11 cellular contexts compared by ENCODE assay signal in genomic region chr10:112373912-112374338, GRCh38. TPM values are rescaled to one million over a fixed set of nuclear protein-coding genes. Genes with fewer than 3 reads are reported as not detected.
DNase-seq lines count a peak whose midpoint lies in the region; ATAC-seq and TF ChIP-seq lines count a peak whose summit lies in the region.
"Had no signal": no experiment of that assay in that cellular context is flagged by ENCODE, and none has a peak within 500 bp of the region (broad histone marks: within the 10 kb centered on the region; RNA-seq: fewer than 3 reads in every experiment).

Gene ACSL5 (plus strand): TSS chr10:112374116. CDS start chr10:112394947, 20,831 bp downstream.

- no peak within 1 kb of the TSS for H2BK20ac ChIP-seq in IMR-90 (ENCODE audit: low read depth, low read length)

- H3K36me3 Mint-ChIP-seq in natural killer cell treated with Interleukin-12 subunit alpha and Interleukin-12 subunit beta and Interleukin-15 and Interleukin-18, amount 100 ng/mL, for 72 hours: peaks cover 17% of the 10 kb centered on the region
- H3K36me3 Mint-ChIP-seq: neural progenitor cell had no signal

- H2BK5ac ChIP-seq in IMR-90 (ENCODE audit: low read depth, low read length, poor library complexity, severe bottlenecking): no peak within 1 kb of the TSS

- H3K79me1 ChIP-seq in IMR-90 (ENCODE audit: low read depth in 1 of 2, low read length in 2 of 2): no peaks in the 10 kb centered on the region

- H3K9me3 ChIP-seq in BLaER1 treated with 17β-estradiol and CSF1 and Interleukin-3, amounts not matched to agents 10 nM and 100 nM (replicated peaks in 1 of 11): peaks cover 0 to 30% (median 17%) of the 10 kb centered on the region in 11 experiments; a peak in 15 of 22 replicates
- H3K9me3 ChIP-seq in IMR-90 (ENCODE audit: control insufficient read depth, insufficient read depth, low read length): no peaks in the 10 kb centered on the region

- 0 out of 4 replicates have a peak within 1 kb of the TSS, but pooled peaks of 1 of the 2 experiments have one; percentile 90 for H4K8ac ChIP-seq in IMR-90 (ENCODE audit: low read depth in 2 of 2, low read length in 2 of 2)

- H2AFZ ChIP-seq in IMR-90 (replicated peaks; ENCODE audit: low read length, poor library complexity): peak within 1 kb of the TSS; percentile 97
- H2AFZ ChIP-seq: neural progenitor cell had no signal

- H3K4ac ChIP-seq in IMR-90 (ENCODE audit: low read depth, low read length): no peak within 1 kb of the TSS

- TF ChIP-seq CTCF in IMR-90 (conservative IDR thresholded peaks at IDR 0.05; ENCODE audit: low read depth, low read length) (no peak), coronary artery (IDR thresholded peaks at IDR 0.05) (no peak)

- no peak within 1 kb of the TSS for H2BK120ac ChIP-seq in IMR-90 (ENCODE audit: low read depth, low read length)

- no peak within 1 kb of the TSS for H2AK5ac ChIP-seq in IMR-90 (ENCODE audit: low read depth, low read length)

- H3K9me3 Mint-ChIP-seq in natural killer cell treated with Interleukin-12 subunit alpha and Interleukin-12 subunit beta and Interleukin-15 and Interleukin-18, amount 100 ng/mL, for 72 hours: peaks cover 2% of the 10 kb centered on the region

- H4K91ac ChIP-seq in IMR-90 (ENCODE audit: insufficient read depth, low read depth, low read length): no peak within 1 kb of the TSS

- no peak within 1 kb of the TSS for H3K18ac ChIP-seq in IMR-90 (ENCODE audit: low read depth, low read length)

- no peaks in the 10 kb centered on the region for H3K27me3 Mint-ChIP-seq in natural killer cell treated with Interleukin-12 subunit alpha and Interleukin-12 subunit beta and Interleukin-15 and Interleukin-18, amount 100 ng/mL, for 72 hours

- TF ChIP-seq POLR2A in IMR-90 (IDR thresholded peaks at IDR 0.05; ENCODE audit: low read depth, low read length): no peak

- no peak within 1 kb of the TSS for H3K23ac ChIP-seq in IMR-90 (ENCODE audit: low read depth, low read length)

- peak within 1 kb of the TSS in 10 of 11 experiments; percentile 83 to 94 (median 91); a peak in 17 of 22 replicates for H3K9ac ChIP-seq in BLaER1 treated with 17β-estradiol and CSF1 and Interleukin-3, amounts not matched to agents 10 nM and 100 nM
- no peak within 1 kb of the TSS for H3K9ac ChIP-seq in IMR-90 (ENCODE audit: low read depth, low read length)
- H3K9ac ChIP-seq: neural progenitor cell had no signal

- peaks cover 28 to 46% (median 35%) of the 10 kb centered on the region in 10 experiments for H3K4me1 ChIP-seq in BLaER1 treated with 17β-estradiol and CSF1 and Interleukin-3, amounts not matched to agents 10 nM and 100 nM
- H3K4me1 ChIP-seq in IMR-90 (ENCODE audit: control insufficient read depth, insufficient read depth, low read length): peaks cover 15% of the 10 kb centered on the region
- H3K4me1 ChIP-seq: neural progenitor cell had no signal

- H3K14ac ChIP-seq in IMR-90 (replicated peaks; ENCODE audit: low read depth, low read length): no peak within 1 kb of the TSS

- no peak within 1 kb of the TSS for H3K4me3 ChIP-seq in BLaER1 treated with 17β-estradiol and CSF1 and Interleukin-3, amounts not matched to agents 10 nM and 100 nM
- H3K4me3 ChIP-seq in IMR-90 (ENCODE audit: insufficient read depth, low read depth, low read length) (no peak within 1 kb of the TSS), coronary artery (no peak within 1 kb of the TSS)
- H3K4me3 ChIP-seq: neural progenitor cell had no signal

- POLR2A ChIA-PET in IMR-90 (lab: Charles Lee; ENCODE audit: unreplicated experiment): no interaction called here

- peaks cover 10% of the 10 kb centered on the region; the same call in 1 of the 2 replicates for H3K9me1 ChIP-seq in IMR-90 (ENCODE audit: insufficient read depth, low read length)

- DNase-seq in IMR-90 (no peak), coronary artery (ENCODE audit: low spot score) (peak; percentile 57), SIG-M5 (lab: John Stamatoyannopoulos, UW) (no peak)
- no peak for DNase-seq in natural killer cell treated with Interleukin-12 subunit alpha and Interleukin-12 subunit beta and Interleukin-15 and Interleukin-18, amount 100 ng/mL, for 72 hours (ENCODE audit: low spot score)
- DNase-seq: COR-L47, NCI-H1105 treated with DMSO at 0.1 percent for 48 hours had no signal

- peak within 1 kb of the TSS; percentile 15 for H2AK9ac ChIP-seq in IMR-90 (replicated peaks; ENCODE audit: low read depth, low read length, poor library complexity)

- dilution Hi-C loops in IMR-90 (cut with HindIII; ENCODE audit: low sequenced_read_pairs, unreplicated experiment): no loop called here

- H4K5ac ChIP-seq in IMR-90 (ENCODE audit: low read depth, low read length): no peak within 1 kb of the TSS

- H2BK15ac ChIP-seq in IMR-90 (ENCODE audit: low read depth, low read length): no peak within 1 kb of the TSS

- ATAC-seq in IMR-90 (ENCODE audit: low read depth): no peak
- ATAC-seq in natural killer cell treated with Interleukin-12 subunit alpha and Interleukin-12 subunit beta and Interleukin-15 and Interleukin-18, amount 100 ng/mL, for 72 hours: no peak
- no peak for ATAC-seq in GM18873 (IDR thresholded peaks at IDR 0.05; ENCODE audit: low FRiP score, unreplicated experiment)
- no peak for ATAC-seq in HG02678 (IDR thresholded peaks at IDR 0.05; ENCODE audit: unreplicated experiment)
- no peak for ATAC-seq in GM21360 (IDR thresholded peaks at IDR 0.05; ENCODE audit: unreplicated experiment)

- BruUV-seq in IMR-90 (replicated peaks; lab: Mats Ljungman, UMichigan): no TSS peak

- H3K56ac ChIP-seq in IMR-90 (ENCODE audit: extremely low read depth, insufficient read depth, low read length): no peak within 1 kb of the TSS

- peak within 1 kb of the TSS; percentile 88 to 96 (median 93) for H3K27ac ChIP-seq in BLaER1 treated with 17β-estradiol and CSF1 and Interleukin-3, amounts not matched to agents 10 nM and 100 nM
- H3K27ac ChIP-seq in IMR-90 (ENCODE audit: insufficient read depth, low read length) (no peak within 1 kb of the TSS), coronary artery (no peak within 1 kb of the TSS)
- H3K27ac ChIP-seq: neural progenitor cell had no signal

- intact Hi-C loops in IMR-90 (cut with micrococcal nuclease): no loop called here

- TF ChIP-seq RAD21 in IMR-90 (IDR thresholded peaks at IDR 0.05; ENCODE audit: low read length): no peak

- H3K36me3 ChIP-seq in BLaER1 treated with 17β-estradiol and CSF1 and Interleukin-3, amounts not matched to agents 10 nM and 100 nM: peaks cover 0 to 7% (median 0%) of the 10 kb centered on the region in 11 experiments; a peak in 4 of 22 replicates
- H3K36me3 ChIP-seq in IMR-90 (ENCODE audit: control insufficient read depth, insufficient read depth, low read length): no peaks in the 10 kb centered on the region
- H3K36me3 ChIP-seq: neural progenitor cell had no signal

- peaks cover 44 to 45% of the 10 kb centered on the region in 2 donors for H3K4me1 Mint-ChIP-seq in natural killer cell treated with Interleukin-12 subunit alpha and Interleukin-12 subunit beta and Interleukin-15 and Interleukin-18, amount 100 ng/mL, for 72 hours (ENCODE audit: low read depth in 2 of 2)

- peak within 1 kb of the TSS; percentile 99 to 100 for H3K27ac Mint-ChIP-seq in natural killer cell treated with Interleukin-12 subunit alpha and Interleukin-12 subunit beta and Interleukin-15 and Interleukin-18, amount 100 ng/mL, for 72 hours

- H3K27me3 ChIP-seq in BLaER1 treated with 17β-estradiol and CSF1 and Interleukin-3, amounts not matched to agents 10 nM and 100 nM: no peaks in the 10 kb centered on the region
- no peaks in the 10 kb centered on the region for H3K27me3 ChIP-seq in IMR-90 (ENCODE audit: control insufficient read depth, insufficient read depth, low read length)
- H3K27me3 ChIP-seq: neural progenitor cell had no signal

- in situ Hi-C loops in IMR-90 (cut with MboI; ENCODE audit: low sequenced_read_pairs): no loop called here

- CTCF ChIA-PET in IMR-90 (lab: Yijun Ruan, JAX): no interaction called here

- no CpG with 5 or more reads among the region's 4 CpGs for WGBS in IMR-90 (ENCODE audit: extremely low coverage in 2 of 2, insufficient read length in 1 of 2), 2 experiments

- peak within 1 kb of the TSS; percentile 97 for H3K4me3 Mint-ChIP-seq in natural killer cell treated with Interleukin-12 subunit alpha and Interleukin-12 subunit beta and Interleukin-15 and Interleukin-18, amount 100 ng/mL, for 72 hours

- peak within 1 kb of the TSS; percentile 83 to 99 (median 93) for H3K4me2 ChIP-seq in BLaER1 treated with 17β-estradiol and CSF1 and Interleukin-3, amounts not matched to agents 10 nM and 100 nM
- no peak within 1 kb of the TSS for H3K4me2 ChIP-seq in IMR-90 (ENCODE audit: low read depth, low read length)
- H3K4me2 ChIP-seq: neural progenitor cell had no signal

- H4K20me1 ChIP-seq in BLaER1 treated with 17β-estradiol and CSF1 and Interleukin-3, amounts not matched to agents 10 nM and 100 nM: no peaks in the 10 kb centered on the region
- H4K20me1 ChIP-seq in IMR-90 (ENCODE audit: insufficient read depth, low read length): no peaks in the 10 kb centered on the region

TF ChIP-seq in IMR-90, 13 proteins besides CTCF, POLR2A, EP300 and RAD21 (continues in another document):
- TF ChIP-seq USF2 (IDR thresholded peaks at IDR 0.05; ENCODE audit: low read depth, low read length): no peak
- no peak for TF ChIP-seq NFE2L2 (IDR thresholded peaks at IDR 0.05; ENCODE audit: low read depth, low read length)
- TF ChIP-seq FOS (IDR thresholded peaks at IDR 0.05; ENCODE audit: low read depth, low read length): no peak
- TF ChIP-seq RFX5 (IDR thresholded peaks at IDR 0.05; ENCODE audit: low read depth, low read length): no peak
- no peak for TF ChIP-seq CEBPB (IDR thresholded peaks at IDR 0.05; ENCODE audit: low read depth, low read length)
- no peak for TF ChIP-seq MAZ (IDR thresholded peaks at IDR 0.05; ENCODE audit: borderline replicate concordance, low read depth, low read length)
- no peak for TF ChIP-seq MAFK (IDR thresholded peaks at IDR 0.05; ENCODE audit: low read depth, low read length)
- no peak for TF ChIP-seq RCOR1 (IDR thresholded peaks at IDR 0.05; ENCODE audit: insufficient replicate concordance, low read length)
- TF ChIP-seq BHLHE40 (IDR thresholded peaks at IDR 0.05; ENCODE audit: low read depth, low read length): no peak
- no peak for TF ChIP-seq SMC3 (IDR thresholded peaks at IDR 0.05; ENCODE audit: low read depth, low read length)

RNA-seq across cellular contexts. Expression of gene ACSL5, which starts in this region (rescaled TPM):
- total RNA-seq in IMR-90 (2012; rRNA removed): 1.1 and 1.3 TPM in 2 replicates
- polyA plus RNA-seq in IMR-90 (2012; rRNA removed): 0.86 and 0.87 TPM in 2 replicates
- polyA plus RNA-seq in IMR-90 (2012; cell fraction: cytosol; rRNA removed): 0.31 and 0.43 TPM in 2 replicates
- polyA plus RNA-seq in IMR-90 (2012; cell fraction: nucleus; rRNA removed; ENCODE audit: low replicate concordance): 0.59 and 3.7 TPM in 2 replicates
- 100 to 1,000 TPM in 1 of 2 donors, 10 to 100 TPM in 1; 85.4 to 111 TPM for total RNA-seq in natural killer cell treated with Interleukin-12 subunit alpha and Interleukin-12 subunit beta and Interleukin-15 and Interleukin-18, amount 100 ng/mL, for 72 hours

Comparison
In these comparisons a context has a peak if more than half of its experiments do, and no peak if none do; other contexts are left out.
1. RNA of gene ACSL5 (total RNA-seq): 85.4 to 111 TPM in natural killer cell treated with Interleukin-12 subunit alpha and Interleukin-12 subunit beta and Interleukin-15 and Interleukin-18, amount 100 ng/mL, for 72 hours; 1.1 to 1.3 TPM in IMR-90; every median in the first group is over 10 times any median in the second.
2. H3K27ac ChIP-seq: peak in BLaER1 treated with 17β-estradiol and CSF1 and Interleukin-3, amounts not matched to agents 10 nM and 100 nM (11 of 11); none in IMR-90 (single experiment) and coronary artery (0 of 2).